In the genomic region with DNA sequence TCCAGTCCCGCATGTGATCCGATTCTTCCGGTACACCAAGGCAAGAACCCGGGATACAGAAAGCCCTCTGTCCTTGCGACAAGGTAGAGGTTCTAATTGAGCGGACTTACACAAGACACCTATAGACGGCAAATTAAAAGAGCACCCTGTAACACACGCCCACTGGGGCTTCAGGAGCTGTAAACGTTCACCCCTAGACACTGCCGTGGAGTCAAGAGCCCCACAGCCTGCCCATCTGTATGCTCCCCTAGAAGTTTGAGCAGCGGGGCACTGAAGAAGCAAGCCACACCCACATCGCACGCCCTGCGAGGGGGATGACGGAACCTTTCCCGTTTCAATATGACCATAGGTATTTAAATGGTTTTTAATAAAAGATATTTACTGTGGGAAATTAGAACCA, we compare ENCODE assay signal across 6 cellular contexts.
DNase-seq lines count a peak whose midpoint lies in the region; ATAC-seq and TF ChIP-seq lines count a peak whose summit lies in the region.
"Not testable (repeated sequence)": the region's sequence is repeated elsewhere in the genome, so short reads cannot be mapped to it uniquely, and the experiment has no call there.

No MANE protein-coding gene starts in this region.

- POLR2A ChIA-PET in PC-3 (lab: Charles Lee; ENCODE audit: unreplicated experiment) = not testable (repeated sequence)

- not testable (repeated sequence) for H3K4me3 Mint-ChIP-seq in chondrocyte (ENCODE audit: unreplicated experiment); neural progenitor cell

- not testable (repeated sequence) for H3K4me1 ChIP-seq in ES-I3 (ENCODE audit: insufficient read depth, low read length); HUES48 (ENCODE audit: control insufficient read depth, insufficient read depth, low read length); PC-3 (ENCODE audit: insufficient read depth, low read length); neural progenitor cell

- not testable (repeated sequence) for H3K9me2 ChIP-seq in PC-3 (replicated peaks; ENCODE audit: low read length)

- not testable (repeated sequence) for H3K9me3 Mint-ChIP-seq in chondrocyte (ENCODE audit: low read depth); neural progenitor cell

- not testable (repeated sequence) for H3K79me2 ChIP-seq in PC-3 (ENCODE audit: low read length); neural progenitor cell (ENCODE audit: low read depth)

- BruUV-seq in PC-3 (replicated peaks; lab: Mats Ljungman, UMichigan) = not testable (repeated sequence)

- not testable (repeated sequence) for ATAC-seq in PC-3

- H3K36me3 Mint-ChIP-seq in chondrocyte (ENCODE audit: low read depth); neural progenitor cell: not testable (repeated sequence)

- H3K4me1 Mint-ChIP-seq in chondrocyte (ENCODE audit: low read depth); neural progenitor cell: not testable (repeated sequence)

- H3K9me3 ChIP-seq in ES-I3 (ENCODE audit: control insufficient read depth, insufficient read depth, low read length); HUES48 (ENCODE audit: control insufficient read depth, insufficient read depth, low read length); PC-3 (ENCODE audit: low read length); iPS-18c (ENCODE audit: control insufficient read depth, insufficient read depth, low read length); neural progenitor cell (ENCODE audit: low read depth): not testable (repeated sequence)

- not testable (repeated sequence) for H3F3A ChIP-seq in PC-3 (ENCODE audit: low read length, unreplicated experiment); neural progenitor cell (ENCODE audit: low read depth)

- H3K4me2 ChIP-seq in PC-3 (ENCODE audit: low read length) = peak overlapping the region; percentile 71
- H3K4me2 ChIP-seq in neural progenitor cell = not testable (repeated sequence)

- H3K27ac Mint-ChIP-seq in chondrocyte (ENCODE audit: unreplicated experiment); neural progenitor cell: not testable (repeated sequence)

- intact Hi-C loops in PC-3 (cut with micrococcal nuclease) = not testable (repeated sequence)

- not testable (repeated sequence) for H3K27ac ChIP-seq in HUES48 (ENCODE audit: low read depth, low read length); PC-3 (ENCODE audit: low read length); neural progenitor cell

- H3K27me3 ChIP-seq in HUES48 (ENCODE audit: control insufficient read depth, insufficient read depth, low read length); PC-3 (ENCODE audit: low read length); neural progenitor cell: not testable (repeated sequence)

- peak overlapping the region; percentile 72 for H3K9ac ChIP-seq in ES-I3 (ENCODE audit: low read depth, low read length)
- not testable (repeated sequence) for H3K9ac ChIP-seq in HUES48 (ENCODE audit: low read depth, low read length); PC-3 (ENCODE audit: low read length); neural progenitor cell

- H3K36me3 ChIP-seq in ES-I3 (ENCODE audit: insufficient read depth, low read length); HUES48 (ENCODE audit: control insufficient read depth, insufficient read depth, low read length); PC-3 (ENCODE audit: low read depth, low read length); neural progenitor cell: not testable (repeated sequence)

- not testable (repeated sequence) for DNase-seq in PC-3; neural progenitor cell (ENCODE audit: low spot score)
- DNase-seq in chondrocyte (ENCODE audit: low spot score) = peak; percentile 51

- H2AFZ ChIP-seq in PC-3 (ENCODE audit: low read length) (peak overlapping the region; percentile 68), neural progenitor cell (replicated peaks) (peak overlapping the region; percentile 23)

- H3K4me3 ChIP-seq in HUES48 (ENCODE audit: low read depth, low read length) = peak overlapping the region; percentile 35
- peak overlapping the region; percentile 49 for H3K4me3 ChIP-seq in PC-3 (ENCODE audit: low read length)
- peak overlapping the region; percentile 6; the same call in 1 of the 2 replicates for H3K4me3 ChIP-seq in iPS-18c (ENCODE audit: insufficient read depth, low read depth, low read length)
- not testable (repeated sequence) for H3K4me3 ChIP-seq in neural progenitor cell

- H3K27me3 Mint-ChIP-seq in chondrocyte (ENCODE audit: low read depth); neural progenitor cell (ENCODE audit: insufficient read depth, low read depth): not testable (repeated sequence)

- not testable (repeated sequence) for H4K20me1 ChIP-seq in PC-3 (ENCODE audit: low read length); neural progenitor cell (ENCODE audit: low read depth)

- CTCF ChIA-PET in PC-3 (lab: Charles Lee) = not testable (repeated sequence)

- TF ChIP-seq CTCF in PC-3 (conservative IDR thresholded peaks at IDR 0.05; ENCODE audit: low read depth, low read length) = peak; percentile 7; the same call in 1 of the 2 replicates
- TF ChIP-seq CTCF in chondrocyte (IDR thresholded peaks at IDR 0.05); neural progenitor cell (IDR thresholded peaks at IDR 0.05): not testable (repeated sequence)
